Comparison of ENCODE assay signal across 35 cellular contexts in the genomic region with DNA sequence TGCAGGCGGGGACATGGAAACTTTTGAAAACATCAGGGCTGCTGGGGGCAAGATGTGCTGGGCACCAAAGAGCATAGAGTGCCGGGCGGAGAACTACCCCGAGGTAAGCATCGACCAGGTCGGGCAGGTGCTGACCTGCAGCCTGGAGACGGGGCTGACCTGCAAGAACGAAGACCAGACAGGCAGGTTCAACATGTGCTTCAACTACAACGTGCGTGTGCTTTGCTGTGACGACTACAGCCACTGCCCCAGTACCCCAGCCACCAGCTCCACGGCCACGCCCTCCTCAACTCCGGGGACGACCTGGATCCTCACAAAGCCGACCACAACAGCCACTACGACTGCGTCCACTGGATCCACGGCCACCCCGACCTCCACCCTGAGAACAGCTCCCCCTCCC. TPM values are rescaled to one million over a fixed set of nuclear protein-coding genes. Genes with fewer than 3 reads are reported as not detected.
"Had no signal": no experiment of that assay in that cellular context is flagged by ENCODE, and none has a peak within 500 bp of the region (broad histone marks: within the 10 kb centered on the region; RNA-seq: fewer than 3 reads in every experiment).

No MANE protein-coding gene starts in this region.

- H3K27ac ChIP-seq: adrenal gland, body of pancreas, cardiac muscle cell, colonic mucosa, epithelial cell of prostate, foreskin keratinocyte, gastrocnemius medialis had no signal

- ATAC-seq: activated CD4-positive, alpha-beta T cell treated with anti-CD3 and anti-CD28 coated beads for 36 hours; activated CD8-positive, alpha-beta memory T cell treated with anti-CD3 and anti-CD28 coated beads, Interleukin-2, amount 10 ng/mL, durations not matched to agents 7 days and 5 days; activated CD8-positive, alpha-beta T cell treated with anti-CD3 and anti-CD28 coated beads, Interleukin-2, amount 10 ng/mL, durations not matched to agents 7 days and 5 days; activated naive CD8-positive, alpha-beta T cell treated with anti-CD3 and anti-CD28 coated beads, Interleukin-2, amount 50 U/mL, for 24 hours; body of pancreas; foreskin keratinocyte; gastrocnemius medialis had no signal

- DNase-seq: activated CD4-positive, alpha-beta memory T cell treated with anti-CD3 and anti-CD28 coated beads for 36 hours; activated CD4-positive, alpha-beta T cell treated with anti-CD3 and anti-CD28 coated beads for 36 hours; activated CD4-positive, alpha-beta T cell treated with anti-CD3 and anti-CD28 coated beads, Interleukin-2, amount 10 ng/mL, durations not matched to agents 24 days and 14 days; activated CD4-positive, CD25-positive, alpha-beta regulatory T cell; activated CD4-positive, CD25-positive, alpha-beta regulatory T cell treated with anti-CD3 and anti-CD28 coated beads, Interleukin-2, amount 50 U/mL, for 72 hours; activated CD8-positive, alpha-beta memory T cell treated with anti-CD3 and anti-CD28 coated beads, Interleukin-2, amount 10 ng/mL, durations not matched to agents 7 days and 5 days; activated CD8-positive, alpha-beta memory T cell treated with anti-CD3 and anti-CD28 coated beads, Interleukin-2, amount 50 U/mL, for 4 hours; activated CD8-positive, alpha-beta T cell treated with anti-CD3 and anti-CD28 coated beads, Interleukin-2, amount 10 ng/mL, durations not matched to agents 7 days and 5 days; activated effector memory CD4-positive, alpha-beta T cell treated with anti-CD3 and anti-CD28 coated beads, Interleukin-2, amount 50 U/mL, for 16 hours; activated naive CD4-positive, alpha-beta T cell treated with anti-CD3 and anti-CD28 coated beads for 36 hours; activated naive CD8-positive, alpha-beta T cell treated with anti-CD3 and anti-CD28 coated beads for 36 hours; activated naive CD8-positive, alpha-beta T cell treated with anti-CD3 and anti-CD28 coated beads, Interleukin-2, amount 50 U/mL, for 24 hours; activated T-cell treated with anti-CD3 and anti-CD28 coated beads, Interleukin-2, amount 50 U/mL, for 1 hour; activated T-cell treated with anti-CD3 and anti-CD28 coated beads, Interleukin-2, amount 50 U/mL, for 48 hours; adrenal gland; amygdala; aorta; body of pancreas; central memory CD4-positive, alpha-beta T cell; cerebellar nuclear complex; colonic mucosa; effector CD8-positive, alpha-beta T cell; foreskin keratinocyte; gastrocnemius medialis; glutamatergic neuron; T-helper 2 cell had no signal

- H3K4me1 ChIP-seq: adrenal gland, body of pancreas, colonic mucosa, foreskin keratinocyte, gastrocnemius medialis had no signal

- H3K4me3 Mint-ChIP-seq: activated CD4-positive, alpha-beta memory T cell treated with anti-CD3 and anti-CD28 coated beads for 36 hours; activated CD4-positive, alpha-beta T cell treated with anti-CD3 and anti-CD28 coated beads for 36 hours; activated CD4-positive, alpha-beta T cell treated with anti-CD3 and anti-CD28 coated beads, Interleukin-2, amount 10 ng/mL, durations not matched to agents 24 days and 14 days; activated CD8-positive, alpha-beta memory T cell treated with anti-CD3 and anti-CD28 coated beads, Interleukin-2, amount 10 ng/mL, durations not matched to agents 7 days and 5 days; activated CD8-positive, alpha-beta T cell treated with anti-CD3 and anti-CD28 coated beads, Interleukin-2, amount 10 ng/mL, durations not matched to agents 7 days and 5 days; activated naive CD4-positive, alpha-beta T cell treated with anti-CD3 and anti-CD28 coated beads for 36 hours; activated naive CD4-positive, alpha-beta T cell treated with anti-CD3 and anti-CD28 coated beads, Interleukin-2, amount 50 U/mL, for 24 hours; activated naive CD8-positive, alpha-beta T cell treated with anti-CD3 and anti-CD28 coated beads for 36 hours; activated naive CD8-positive, alpha-beta T cell treated with anti-CD3 and anti-CD28 coated beads, Interleukin-2, amount 50 U/mL, for 24 hours; activated T-helper 1 cell treated with anti-CD3 and anti-CD28 coated beads, Interleukin-12 subunit alpha, Interleukin-12 subunit beta, Interleukin-2, Interleukin-4 antibody, amounts not matched to agents 30 ng/mL and 10 ng/mL and 1 ng/mL, durations not matched to agents 14 hours and 24 hours and 36 hours had no signal

- H3K27me3 Mint-ChIP-seq: activated CD4-positive, alpha-beta memory T cell treated with anti-CD3 and anti-CD28 coated beads for 36 hours; activated CD4-positive, alpha-beta T cell treated with anti-CD3 and anti-CD28 coated beads for 36 hours; activated CD4-positive, alpha-beta T cell treated with anti-CD3 and anti-CD28 coated beads, Interleukin-2, amount 10 ng/mL, durations not matched to agents 24 days and 14 days; activated CD8-positive, alpha-beta memory T cell treated with anti-CD3 and anti-CD28 coated beads, Interleukin-2, amount 10 ng/mL, durations not matched to agents 7 days and 5 days; activated naive CD4-positive, alpha-beta T cell treated with anti-CD3 and anti-CD28 coated beads, Interleukin-2, amount 50 U/mL, for 24 hours; activated naive CD8-positive, alpha-beta T cell treated with anti-CD3 and anti-CD28 coated beads for 36 hours; activated naive CD8-positive, alpha-beta T cell treated with anti-CD3 and anti-CD28 coated beads, Interleukin-2, amount 50 U/mL, for 24 hours had no signal

- H3K9me3 Mint-ChIP-seq: activated CD4-positive, alpha-beta memory T cell treated with anti-CD3 and anti-CD28 coated beads for 36 hours; activated CD4-positive, alpha-beta T cell treated with anti-CD3 and anti-CD28 coated beads, Interleukin-2, amount 10 ng/mL, durations not matched to agents 24 days and 14 days; activated naive CD4-positive, alpha-beta T cell treated with anti-CD3 and anti-CD28 coated beads for 36 hours; activated naive CD4-positive, alpha-beta T cell treated with anti-CD3 and anti-CD28 coated beads, Interleukin-2, amount 50 U/mL, for 24 hours; activated naive CD8-positive, alpha-beta T cell treated with anti-CD3 and anti-CD28 coated beads for 36 hours; activated naive CD8-positive, alpha-beta T cell treated with anti-CD3 and anti-CD28 coated beads, Interleukin-2, amount 50 U/mL, for 24 hours had no signal

- H3K36me3 Mint-ChIP-seq: activated CD4-positive, alpha-beta memory T cell treated with anti-CD3 and anti-CD28 coated beads for 36 hours; activated CD8-positive, alpha-beta memory T cell treated with anti-CD3 and anti-CD28 coated beads, Interleukin-2, amount 10 ng/mL, durations not matched to agents 7 days and 5 days; activated naive CD4-positive, alpha-beta T cell treated with anti-CD3 and anti-CD28 coated beads, Interleukin-2, amount 50 U/mL, for 24 hours had no signal

- H3K36me3 ChIP-seq: adrenal gland, cardiac muscle cell, colonic mucosa, gastrocnemius medialis had no signal

- H3K27ac Mint-ChIP-seq: activated CD4-positive, alpha-beta memory T cell treated with anti-CD3 and anti-CD28 coated beads for 36 hours; activated CD4-positive, alpha-beta T cell treated with anti-CD3 and anti-CD28 coated beads for 36 hours; activated CD4-positive, alpha-beta T cell treated with anti-CD3 and anti-CD28 coated beads, Interleukin-2, amount 10 ng/mL, durations not matched to agents 24 days and 14 days; activated CD8-positive, alpha-beta memory T cell treated with anti-CD3 and anti-CD28 coated beads, Interleukin-2, amount 10 ng/mL, durations not matched to agents 7 days and 5 days; activated CD8-positive, alpha-beta T cell treated with anti-CD3 and anti-CD28 coated beads, Interleukin-2, amount 10 ng/mL, durations not matched to agents 7 days and 5 days; activated naive CD4-positive, alpha-beta T cell treated with anti-CD3 and anti-CD28 coated beads for 36 hours; activated naive CD4-positive, alpha-beta T cell treated with anti-CD3 and anti-CD28 coated beads, Interleukin-2, amount 50 U/mL, for 24 hours; activated naive CD8-positive, alpha-beta T cell treated with anti-CD3 and anti-CD28 coated beads for 36 hours; activated naive CD8-positive, alpha-beta T cell treated with anti-CD3 and anti-CD28 coated beads, Interleukin-2, amount 50 U/mL, for 24 hours; activated T-helper 1 cell treated with anti-CD3 and anti-CD28 coated beads, Interleukin-12 subunit alpha, Interleukin-12 subunit beta, Interleukin-2, Interleukin-4 antibody, amounts not matched to agents 30 ng/mL and 10 ng/mL and 1 ng/mL, durations not matched to agents 14 hours and 24 hours and 36 hours; activated T-helper 2 cell treated with anti-CD3 and anti-CD28 coated beads, Interferon-gamma antibody, Interleukin-2, Interleukin-4, amounts not matched to agents 10 μg/mL and 5 μg/mL and 100 μg/mL, durations not matched to agents 14 hours and 24 hours and 36 hours had no signal

- H3K27me3 ChIP-seq: adrenal gland, body of pancreas, cardiac muscle cell, colonic mucosa, foreskin keratinocyte, gastrocnemius medialis had no signal

- H3K4me3 ChIP-seq: adrenal gland, body of pancreas, cardiac muscle cell, colonic mucosa, gastrocnemius medialis had no signal

- H3K9me3 ChIP-seq: adrenal gland, body of pancreas, colonic mucosa, gastrocnemius medialis had no signal

- H3K4me1 Mint-ChIP-seq: activated CD4-positive, alpha-beta T cell treated with anti-CD3 and anti-CD28 coated beads for 36 hours; activated CD4-positive, alpha-beta T cell treated with anti-CD3 and anti-CD28 coated beads, Interleukin-2, amount 10 ng/mL, durations not matched to agents 24 days and 14 days; activated CD8-positive, alpha-beta memory T cell treated with anti-CD3 and anti-CD28 coated beads, Interleukin-2, amount 10 ng/mL, durations not matched to agents 7 days and 5 days; activated naive CD4-positive, alpha-beta T cell treated with anti-CD3 and anti-CD28 coated beads, Interleukin-2, amount 50 U/mL, for 24 hours; activated naive CD8-positive, alpha-beta T cell treated with anti-CD3 and anti-CD28 coated beads for 36 hours; activated naive CD8-positive, alpha-beta T cell treated with anti-CD3 and anti-CD28 coated beads, Interleukin-2, amount 50 U/mL, for 24 hours had no signal

RNA-seq across cellular contexts. Expression of a gene that starts 19.4 kb away (rescaled TPM):
- total RNA-seq: activated CD4-positive, alpha-beta memory T cell treated with anti-CD3 and anti-CD28 coated beads for 36 hours; activated CD4-positive, alpha-beta T cell treated with anti-CD3 and anti-CD28 coated beads for 36 hours; activated CD4-positive, alpha-beta T cell treated with anti-CD3 and anti-CD28 coated beads, Interleukin-2, amount 10 ng/mL, durations not matched to agents 24 days and 14 days; activated CD8-positive, alpha-beta memory T cell treated with anti-CD3 and anti-CD28 coated beads for 36 hours; activated CD8-positive, alpha-beta memory T cell treated with anti-CD3 and anti-CD28 coated beads, Interleukin-2, amount 10 ng/mL, durations not matched to agents 7 days and 5 days; activated CD8-positive, alpha-beta T cell treated with anti-CD3 and anti-CD28 coated beads, Interleukin-2, amount 10 ng/mL, durations not matched to agents 7 days and 5 days; activated naive CD4-positive, alpha-beta T cell treated with anti-CD3 and anti-CD28 coated beads for 36 hours; activated naive CD8-positive, alpha-beta T cell treated with anti-CD3 and anti-CD28 coated beads for 36 hours; activated T-helper 1 cell treated with anti-CD3 and anti-CD28 coated beads, Interleukin-12 subunit alpha, Interleukin-12 subunit beta, Interleukin-2, Interleukin-4 antibody, amounts not matched to agents 30 ng/mL and 10 ng/mL and 1 ng/mL, durations not matched to agents 14 hours and 24 hours and 36 hours; activated T-helper 2 cell treated with anti-CD3 and anti-CD28 coated beads, Interferon-gamma antibody, Interleukin-2, Interleukin-4, amounts not matched to agents 10 μg/mL and 5 μg/mL and 100 μg/mL, durations not matched to agents 14 hours and 24 hours and 36 hours; aorta; cardiac muscle cell; dermis microvascular lymphatic vessel endothelial cell; endothelial cell of umbilical vein; foreskin keratinocyte; T-helper 1 cell treated with Interleukin-12 subunit alpha and Interleukin-12 subunit beta and Interleukin-4 antibody, amounts not matched to agents 30 ng/mL and 1 ng/mL, for 36 hours had no signal
- polyA plus RNA-seq: cardiac muscle cell, endothelial cell of umbilical vein, foreskin keratinocyte had no signal
